In the genomic region with DNA sequence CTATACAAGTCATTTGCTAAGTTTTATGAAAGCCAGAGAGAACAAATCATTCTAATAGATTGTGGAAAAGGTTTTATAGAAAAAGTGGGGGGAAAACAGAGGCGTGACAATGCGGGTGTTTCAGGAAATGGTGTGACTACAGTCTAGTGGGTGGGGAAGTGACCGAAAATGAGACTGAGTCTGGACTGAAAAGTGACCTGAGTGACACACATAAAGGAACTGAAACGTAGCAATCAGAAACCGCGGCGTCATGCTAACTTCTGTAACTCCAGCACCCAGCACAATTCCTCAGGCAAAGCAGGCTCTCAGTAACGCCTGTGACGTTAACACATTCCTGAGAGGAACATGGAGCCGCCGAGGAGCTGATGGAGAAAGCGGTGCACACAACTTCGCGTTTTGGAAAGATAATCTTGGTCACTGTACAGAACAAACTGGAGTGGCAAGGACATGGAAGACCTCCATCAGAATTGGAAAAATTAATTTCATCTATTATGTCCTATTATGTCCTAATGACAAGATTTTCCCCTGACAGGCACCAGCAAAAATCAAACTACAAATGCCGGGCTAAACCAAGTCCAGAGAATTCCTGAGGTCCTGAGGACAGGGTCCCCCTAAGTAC, we compare ENCODE assay signal across 1 cellular context.
TF ChIP-seq lines count a peak whose summit lies in the region.

No MANE protein-coding gene starts in this region.

TF ChIP-seq in GM12878, 131 proteins besides CTCF, POLR2A, EP300 and RAD21 (continued from another document and continues in another):
- TF ChIP-seq, protein P1, sequence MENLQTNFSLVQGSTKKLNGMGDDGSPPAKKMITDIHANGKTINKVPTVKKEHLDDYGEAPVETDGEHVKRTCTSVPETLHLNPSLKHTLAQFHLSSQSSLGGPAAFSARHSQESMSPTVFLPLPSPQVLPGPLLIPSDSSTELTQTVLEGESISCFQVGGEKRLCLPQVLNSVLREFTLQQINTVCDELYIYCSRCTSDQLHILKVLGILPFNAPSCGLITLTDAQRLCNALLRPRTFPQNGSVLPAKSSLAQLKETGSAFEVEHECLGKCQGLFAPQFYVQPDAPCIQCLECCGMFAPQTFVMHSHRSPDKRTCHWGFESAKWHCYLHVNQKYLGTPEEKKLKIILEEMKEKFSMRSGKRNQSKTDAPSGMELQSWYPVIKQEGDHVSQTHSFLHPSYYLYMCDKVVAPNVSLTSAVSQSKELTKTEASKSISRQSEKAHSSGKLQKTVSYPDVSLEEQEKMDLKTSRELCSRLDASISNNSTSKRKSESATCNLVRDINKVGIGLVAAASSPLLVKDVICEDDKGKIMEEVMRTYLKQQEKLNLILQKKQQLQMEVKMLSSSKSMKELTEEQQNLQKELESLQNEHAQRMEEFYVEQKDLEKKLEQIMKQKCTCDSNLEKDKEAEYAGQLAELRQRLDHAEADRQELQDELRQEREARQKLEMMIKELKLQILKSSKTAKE (IDR thresholded peaks at IDR 0.05; ENCODE audit: low read depth, poor library complexity, severe bottlenecking), result peak; percentile 99
- peak; percentile 44 for TF ChIP-seq RAD51 (IDR thresholded peaks at IDR 0.05)
- peak; percentile 99 for TF ChIP-seq RUNX3 (IDR thresholded peaks at IDR 0.05; ENCODE audit: low read length)
- TF ChIP-seq MXI1 (IDR thresholded peaks at IDR 0.05; ENCODE audit: low read depth, low read length), result 0 out of 2 replicates have a peak, but pooled peaks have one; percentile 17
- peak; percentile 90; the same call in 2 of the 3 replicates for TF ChIP-seq POU2F2 (IDR thresholded peaks at IDR 0.05; ENCODE audit: borderline replicate concordance, low read depth, low read length)
- no peak for TF ChIP-seq SMC3 (IDR thresholded peaks at IDR 0.05; ENCODE audit: borderline replicate concordance, low read length)
- TF ChIP-seq STAT3 (IDR thresholded peaks at IDR 0.05; ENCODE audit: low read depth, low read length), result peak; percentile 96
- TF ChIP-seq, protein P2, sequence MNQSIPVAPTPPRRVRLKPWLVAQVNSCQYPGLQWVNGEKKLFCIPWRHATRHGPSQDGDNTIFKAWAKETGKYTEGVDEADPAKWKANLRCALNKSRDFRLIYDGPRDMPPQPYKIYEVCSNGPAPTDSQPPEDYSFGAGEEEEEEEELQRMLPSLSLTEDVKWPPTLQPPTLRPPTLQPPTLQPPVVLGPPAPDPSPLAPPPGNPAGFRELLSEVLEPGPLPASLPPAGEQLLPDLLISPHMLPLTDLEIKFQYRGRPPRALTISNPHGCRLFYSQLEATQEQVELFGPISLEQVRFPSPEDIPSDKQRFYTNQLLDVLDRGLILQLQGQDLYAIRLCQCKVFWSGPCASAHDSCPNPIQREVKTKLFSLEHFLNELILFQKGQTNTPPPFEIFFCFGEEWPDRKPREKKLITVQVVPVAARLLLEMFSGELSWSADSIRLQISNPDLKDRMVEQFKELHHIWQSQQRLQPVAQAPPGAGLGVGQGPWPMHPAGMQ (IDR thresholded peaks at IDR 0.05; ENCODE audit: borderline replicate concordance), result peak; percentile 43; the same call in 1 of the 2 replicates
- TF ChIP-seq POLR2AphosphoS5 (IDR thresholded peaks at IDR 0.05; ENCODE audit: low read length), result no peak
- peak; percentile 99 for TF ChIP-seq IKZF1 (conservative IDR thresholded peaks at IDR 0.05)
- TF ChIP-seq ZNF384 (IDR thresholded peaks at IDR 0.05; ENCODE audit: borderline replicate concordance, low read depth, low read length), result no peak
- TF ChIP-seq ATF7 (IDR thresholded peaks at IDR 0.05; ENCODE audit: low read depth), result peak; percentile 92
- TF ChIP-seq NBN (IDR thresholded peaks at IDR 0.05), result peak; percentile 77
- TF ChIP-seq EGR1 (IDR thresholded peaks at IDR 0.05; ENCODE audit: borderline replicate concordance in 1 of 2, low read depth in 2 of 2, low read length in 2 of 2), result peak in 1 of 2 experiments; percentile 83; a peak in 2 of 3 replicates
- no peak for TF ChIP-seq ASH2L (IDR thresholded peaks at IDR 0.05; ENCODE audit: borderline replicate concordance, low read depth)
- peak; percentile 51; the same call in 1 of the 2 replicates for TF ChIP-seq YY1 (IDR thresholded peaks at IDR 0.05; ENCODE audit: low read depth, low read length)
- TF ChIP-seq, protein P3, sequence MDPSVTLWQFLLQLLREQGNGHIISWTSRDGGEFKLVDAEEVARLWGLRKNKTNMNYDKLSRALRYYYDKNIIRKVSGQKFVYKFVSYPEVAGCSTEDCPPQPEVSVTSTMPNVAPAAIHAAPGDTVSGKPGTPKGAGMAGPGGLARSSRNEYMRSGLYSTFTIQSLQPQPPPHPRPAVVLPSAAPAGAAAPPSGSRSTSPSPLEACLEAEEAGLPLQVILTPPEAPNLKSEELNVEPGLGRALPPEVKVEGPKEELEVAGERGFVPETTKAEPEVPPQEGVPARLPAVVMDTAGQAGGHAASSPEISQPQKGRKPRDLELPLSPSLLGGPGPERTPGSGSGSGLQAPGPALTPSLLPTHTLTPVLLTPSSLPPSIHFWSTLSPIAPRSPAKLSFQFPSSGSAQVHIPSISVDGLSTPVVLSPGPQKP (IDR thresholded peaks at IDR 0.05; ENCODE audit: low read depth, low read length), result no peak
- no peak for TF ChIP-seq CHD1 (IDR thresholded peaks at IDR 0.05; ENCODE audit: low read depth, low read length)
- no peak for TF ChIP-seq RBBP5 (conservative IDR thresholded peaks at IDR 0.05)
- TF ChIP-seq ZNF217 (IDR thresholded peaks at IDR 0.05), result peak; percentile 70; the same call in 1 of the 2 replicates
- TF ChIP-seq TCF7 (IDR thresholded peaks at IDR 0.05; ENCODE audit: borderline replicate concordance), result peak; percentile 56; the same call in 1 of the 2 replicates
- 0 out of 4 replicates have a peak, but pooled peaks of 1 of the 2 experiments have one; percentile 42 for TF ChIP-seq SRF (IDR thresholded peaks at IDR 0.05; ENCODE audit: low read depth in 2 of 2, low read length in 2 of 2)
- TF ChIP-seq NR2C2 (IDR thresholded peaks at IDR 0.05; ENCODE audit: borderline replicate concordance, control insufficient read depth, insufficient read length, low read depth), result no peak
- TF ChIP-seq, protein P4, sequence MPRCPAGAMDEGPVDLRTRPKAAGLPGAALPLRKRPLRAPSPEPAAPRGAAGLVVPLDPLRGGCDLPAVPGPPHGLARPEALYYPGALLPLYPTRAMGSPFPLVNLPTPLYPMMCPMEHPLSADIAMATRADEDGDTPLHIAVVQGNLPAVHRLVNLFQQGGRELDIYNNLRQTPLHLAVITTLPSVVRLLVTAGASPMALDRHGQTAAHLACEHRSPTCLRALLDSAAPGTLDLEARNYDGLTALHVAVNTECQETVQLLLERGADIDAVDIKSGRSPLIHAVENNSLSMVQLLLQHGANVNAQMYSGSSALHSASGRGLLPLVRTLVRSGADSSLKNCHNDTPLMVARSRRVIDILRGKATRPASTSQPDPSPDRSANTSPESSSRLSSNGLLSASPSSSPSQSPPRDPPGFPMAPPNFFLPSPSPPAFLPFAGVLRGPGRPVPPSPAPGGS (IDR thresholded peaks at IDR 0.05; ENCODE audit: borderline replicate concordance, insufficient read depth, low read depth, low read length, poor library complexity, severe bottlenecking), result peak; percentile 96
- TF ChIP-seq, protein P5, sequence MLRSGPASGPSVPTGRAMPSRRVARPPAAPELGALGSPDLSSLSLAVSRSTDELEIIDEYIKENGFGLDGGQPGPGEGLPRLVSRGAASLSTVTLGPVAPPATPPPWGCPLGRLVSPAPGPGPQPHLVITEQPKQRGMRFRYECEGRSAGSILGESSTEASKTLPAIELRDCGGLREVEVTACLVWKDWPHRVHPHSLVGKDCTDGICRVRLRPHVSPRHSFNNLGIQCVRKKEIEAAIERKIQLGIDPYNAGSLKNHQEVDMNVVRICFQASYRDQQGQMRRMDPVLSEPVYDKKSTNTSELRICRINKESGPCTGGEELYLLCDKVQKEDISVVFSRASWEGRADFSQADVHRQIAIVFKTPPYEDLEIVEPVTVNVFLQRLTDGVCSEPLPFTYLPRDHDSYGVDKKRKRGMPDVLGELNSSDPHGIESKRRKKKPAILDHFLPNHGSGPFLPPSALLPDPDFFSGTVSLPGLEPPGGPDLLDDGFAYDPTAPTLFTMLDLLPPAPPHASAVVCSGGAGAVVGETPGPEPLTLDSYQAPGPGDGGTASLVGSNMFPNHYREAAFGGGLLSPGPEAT (IDR thresholded peaks at IDR 0.05; ENCODE audit: low read depth), result peak; percentile 97
- TF ChIP-seq JUNB (IDR thresholded peaks at IDR 0.05), result peak; percentile 96
- peak; percentile 98 for TF ChIP-seq SPI1 (IDR thresholded peaks at IDR 0.05; ENCODE audit: borderline replicate concordance, insufficient read depth, low read depth, low read length)
- TF ChIP-seq BRCA1 (IDR thresholded peaks at IDR 0.05; ENCODE audit: low read depth, low read length), result no peak
- no peak for TF ChIP-seq KLF5 (IDR thresholded peaks at IDR 0.05; ENCODE audit: partially characterized antibody)
- no peak for TF ChIP-seq SUPT20H (IDR thresholded peaks at IDR 0.05; ENCODE audit: borderline replicate concordance, control insufficient read depth, low read depth, low read length)
- TF ChIP-seq, protein P6, sequence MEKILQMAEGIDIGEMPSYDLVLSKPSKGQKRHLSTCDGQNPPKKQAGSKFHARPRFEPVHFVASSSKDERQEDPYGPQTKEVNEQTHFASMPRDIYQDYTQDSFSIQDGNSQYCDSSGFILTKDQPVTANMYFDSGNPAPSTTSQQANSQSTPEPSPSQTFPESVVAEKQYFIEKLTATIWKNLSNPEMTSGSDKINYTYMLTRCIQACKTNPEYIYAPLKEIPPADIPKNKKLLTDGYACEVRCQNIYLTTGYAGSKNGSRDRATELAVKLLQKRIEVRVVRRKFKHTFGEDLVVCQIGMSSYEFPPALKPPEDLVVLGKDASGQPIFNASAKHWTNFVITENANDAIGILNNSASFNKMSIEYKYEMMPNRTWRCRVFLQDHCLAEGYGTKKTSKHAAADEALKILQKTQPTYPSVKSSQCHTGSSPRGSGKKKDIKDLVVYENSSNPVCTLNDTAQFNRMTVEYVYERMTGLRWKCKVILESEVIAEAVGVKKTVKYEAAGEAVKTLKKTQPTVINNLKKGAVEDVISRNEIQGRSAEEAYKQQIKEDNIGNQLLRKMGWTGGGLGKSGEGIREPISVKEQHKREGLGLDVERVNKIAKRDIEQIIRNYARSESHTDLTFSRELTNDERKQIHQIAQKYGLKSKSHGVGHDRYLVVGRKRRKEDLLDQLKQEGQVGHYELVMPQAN (conservative IDR thresholded peaks at IDR 0.05), result no peak
- TF ChIP-seq TCF3 (IDR thresholded peaks at IDR 0.05; ENCODE audit: borderline replicate concordance, insufficient read depth, low read depth, low read length), result peak; percentile 75
- TF ChIP-seq, protein P7, sequence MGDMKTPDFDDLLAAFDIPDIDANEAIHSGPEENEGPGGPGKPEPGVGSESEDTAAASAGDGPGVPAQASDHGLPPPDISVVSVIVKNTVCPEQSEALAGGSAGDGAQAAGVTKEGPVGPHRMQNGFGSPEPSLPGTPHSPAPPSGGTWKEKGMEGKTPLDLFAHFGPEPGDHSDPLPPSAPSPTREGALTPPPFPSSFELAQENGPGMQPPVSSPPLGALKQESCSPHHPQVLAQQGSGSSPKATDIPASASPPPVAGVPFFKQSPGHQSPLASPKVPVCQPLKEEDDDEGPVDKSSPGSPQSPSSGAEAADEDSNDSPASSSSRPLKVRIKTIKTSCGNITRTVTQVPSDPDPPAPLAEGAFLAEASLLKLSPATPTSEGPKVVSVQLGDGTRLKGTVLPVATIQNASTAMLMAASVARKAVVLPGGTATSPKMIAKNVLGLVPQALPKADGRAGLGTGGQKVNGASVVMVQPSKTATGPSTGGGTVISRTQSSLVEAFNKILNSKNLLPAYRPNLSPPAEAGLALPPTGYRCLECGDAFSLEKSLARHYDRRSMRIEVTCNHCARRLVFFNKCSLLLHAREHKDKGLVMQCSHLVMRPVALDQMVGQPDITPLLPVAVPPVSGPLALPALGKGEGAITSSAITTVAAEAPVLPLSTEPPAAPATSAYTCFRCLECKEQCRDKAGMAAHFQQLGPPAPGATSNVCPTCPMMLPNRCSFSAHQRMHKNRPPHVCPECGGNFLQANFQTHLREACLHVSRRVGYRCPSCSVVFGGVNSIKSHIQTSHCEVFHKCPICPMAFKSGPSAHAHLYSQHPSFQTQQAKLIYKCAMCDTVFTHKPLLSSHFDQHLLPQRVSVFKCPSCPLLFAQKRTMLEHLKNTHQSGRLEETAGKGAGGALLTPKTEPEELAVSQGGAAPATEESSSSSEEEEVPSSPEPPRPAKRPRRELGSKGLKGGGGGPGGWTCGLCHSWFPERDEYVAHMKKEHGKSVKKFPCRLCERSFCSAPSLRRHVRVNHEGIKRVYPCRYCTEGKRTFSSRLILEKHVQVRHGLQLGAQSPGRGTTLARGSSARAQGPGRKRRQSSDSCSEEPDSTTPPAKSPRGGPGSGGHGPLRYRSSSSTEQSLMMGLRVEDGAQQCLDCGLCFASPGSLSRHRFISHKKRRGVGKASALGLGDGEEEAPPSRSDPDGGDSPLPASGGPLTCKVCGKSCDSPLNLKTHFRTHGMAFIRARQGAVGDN (IDR thresholded peaks at IDR 0.05), result peak; percentile 53
- no peak for TF ChIP-seq CBX3 (IDR thresholded peaks at IDR 0.05; ENCODE audit: borderline replicate concordance, low read depth)
- no peak for TF ChIP-seq NR2C1 (IDR thresholded peaks at IDR 0.05)
- TF ChIP-seq BHLHE40 (IDR thresholded peaks at IDR 0.05; ENCODE audit: borderline replicate concordance in 1 of 2, low read depth in 2 of 2, low read length in 1 of 2), result peak; percentile 92 to 93
- peak; percentile 86 for TF ChIP-seq MEF2A (IDR thresholded peaks at IDR 0.05; ENCODE audit: insufficient read depth, low read depth, low read length)
- no peak; the same call in 1 of the 2 replicates for TF ChIP-seq TARDBP (IDR thresholded peaks at IDR 0.05; ENCODE audit: borderline replicate concordance)
- TF ChIP-seq, protein P8, sequence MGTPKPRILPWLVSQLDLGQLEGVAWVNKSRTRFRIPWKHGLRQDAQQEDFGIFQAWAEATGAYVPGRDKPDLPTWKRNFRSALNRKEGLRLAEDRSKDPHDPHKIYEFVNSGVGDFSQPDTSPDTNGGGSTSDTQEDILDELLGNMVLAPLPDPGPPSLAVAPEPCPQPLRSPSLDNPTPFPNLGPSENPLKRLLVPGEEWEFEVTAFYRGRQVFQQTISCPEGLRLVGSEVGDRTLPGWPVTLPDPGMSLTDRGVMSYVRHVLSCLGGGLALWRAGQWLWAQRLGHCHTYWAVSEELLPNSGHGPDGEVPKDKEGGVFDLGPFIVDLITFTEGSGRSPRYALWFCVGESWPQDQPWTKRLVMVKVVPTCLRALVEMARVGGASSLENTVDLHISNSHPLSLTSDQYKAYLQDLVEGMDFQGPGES (IDR thresholded peaks at IDR 0.05), result no peak
- TF ChIP-seq HCFC1 (IDR thresholded peaks at IDR 0.05; ENCODE audit: low read length), result no peak
- no peak for TF ChIP-seq ZNF207 (IDR thresholded peaks at IDR 0.05; ENCODE audit: borderline replicate concordance)
- TF ChIP-seq, protein P9, sequence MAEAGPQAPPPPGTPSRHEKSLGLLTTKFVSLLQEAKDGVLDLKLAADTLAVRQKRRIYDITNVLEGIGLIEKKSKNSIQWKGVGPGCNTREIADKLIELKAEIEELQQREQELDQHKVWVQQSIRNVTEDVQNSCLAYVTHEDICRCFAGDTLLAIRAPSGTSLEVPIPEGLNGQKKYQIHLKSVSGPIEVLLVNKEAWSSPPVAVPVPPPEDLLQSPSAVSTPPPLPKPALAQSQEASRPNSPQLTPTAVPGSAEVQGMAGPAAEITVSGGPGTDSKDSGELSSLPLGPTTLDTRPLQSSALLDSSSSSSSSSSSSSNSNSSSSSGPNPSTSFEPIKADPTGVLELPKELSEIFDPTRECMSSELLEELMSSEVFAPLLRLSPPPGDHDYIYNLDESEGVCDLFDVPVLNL (IDR thresholded peaks at IDR 0.05; ENCODE audit: low read depth, low read length), result no peak
- peak; percentile 97 for TF ChIP-seq CREB1 (IDR thresholded peaks at IDR 0.05; ENCODE audit: low read depth)
- TF ChIP-seq CBFB (IDR thresholded peaks at IDR 0.05; ENCODE audit: low read depth), result peak; percentile 81
- no peak for TF ChIP-seq RFX5 (IDR thresholded peaks at IDR 0.05; ENCODE audit: low read depth, low read length)
- TF ChIP-seq HDAC2 (IDR thresholded peaks at IDR 0.05), result no peak
- peak; percentile 96 for TF ChIP-seq NR2F1 (conservative IDR thresholded peaks at IDR 0.05)
- TF ChIP-seq EED (IDR thresholded peaks at IDR 0.05; ENCODE audit: low read depth), result peak; percentile 99
- TF ChIP-seq HDGF (IDR thresholded peaks at IDR 0.05), result no peak
